ENCODE assay signal across 8 cellular contexts in genomic region chr18:80108739-80109675, GRCh38. TPM values are rescaled to one million over a fixed set of nuclear protein-coding genes. Genes with fewer than 3 reads are reported as not detected.
DNase-seq lines count a peak whose midpoint lies in the region; ATAC-seq and TF ChIP-seq lines count a peak whose summit lies in the region.

A gene with protein sequence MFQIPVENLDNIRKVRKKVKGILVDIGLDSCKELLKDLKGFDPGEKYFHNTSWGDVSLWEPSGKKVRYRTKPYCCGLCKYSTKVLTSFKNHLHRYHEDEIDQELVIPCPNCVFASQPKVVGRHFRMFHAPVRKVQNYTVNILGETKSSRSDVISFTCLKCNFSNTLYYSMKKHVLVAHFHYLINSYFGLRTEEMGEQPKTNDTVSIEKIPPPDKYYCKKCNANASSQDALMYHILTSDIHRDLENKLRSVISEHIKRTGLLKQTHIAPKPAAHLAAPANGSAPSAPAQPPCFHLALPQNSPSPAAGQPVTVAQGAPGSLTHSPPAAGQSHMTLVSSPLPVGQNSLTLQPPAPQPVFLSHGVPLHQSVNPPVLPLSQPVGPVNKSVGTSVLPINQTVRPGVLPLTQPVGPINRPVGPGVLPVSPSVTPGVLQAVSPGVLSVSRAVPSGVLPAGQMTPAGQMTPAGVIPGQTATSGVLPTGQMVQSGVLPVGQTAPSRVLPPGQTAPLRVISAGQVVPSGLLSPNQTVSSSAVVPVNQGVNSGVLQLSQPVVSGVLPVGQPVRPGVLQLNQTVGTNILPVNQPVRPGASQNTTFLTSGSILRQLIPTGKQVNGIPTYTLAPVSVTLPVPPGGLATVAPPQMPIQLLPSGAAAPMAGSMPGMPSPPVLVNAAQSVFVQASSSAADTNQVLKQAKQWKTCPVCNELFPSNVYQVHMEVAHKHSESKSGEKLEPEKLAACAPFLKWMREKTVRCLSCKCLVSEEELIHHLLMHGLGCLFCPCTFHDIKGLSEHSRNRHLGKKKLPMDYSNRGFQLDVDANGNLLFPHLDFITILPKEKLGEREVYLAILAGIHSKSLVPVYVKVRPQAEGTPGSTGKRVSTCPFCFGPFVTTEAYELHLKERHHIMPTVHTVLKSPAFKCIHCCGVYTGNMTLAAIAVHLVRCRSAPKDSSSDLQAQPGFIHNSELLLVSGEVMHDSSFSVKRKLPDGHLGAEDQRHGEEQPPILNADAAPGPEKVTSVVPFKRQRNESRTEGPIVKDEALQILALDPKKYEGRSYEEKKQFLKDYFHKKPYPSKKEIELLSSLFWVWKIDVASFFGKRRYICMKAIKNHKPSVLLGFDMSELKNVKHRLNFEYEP (plus strand): TSS chr18:80109262. CDS start chr18:80117543, 8,281 bp downstream.

- H3K27me3 Mint-ChIP-seq in activated B cell treated with CpG ODN at 0.5 μM for 24 hours, result no peaks in the 10 kb centered on the region

- CTCF ChIA-PET in AG04449 (lab: Yijun Ruan, JAX) (interaction anchor here (1.5 kb wide), 1 partner anchor 74 kb away, joined by 3 read pairs; no protein-coding TSS in a partner anchor), activated B cell treated with CpG ODN at 0.5 μM for 24 hours (lab: Charles Lee) (no interaction called here)

- peak; percentile 67 for ATAC-seq in GM18870 (IDR thresholded peaks at IDR 0.05; ENCODE audit: unreplicated experiment)
- ATAC-seq in HG03135 (IDR thresholded peaks at IDR 0.05; ENCODE audit: unreplicated experiment), result peak; percentile 67
- ATAC-seq in activated B cell treated with CpG ODN at 0.5 μM for 24 hours (ENCODE audit: low read depth), result peak; percentile 66

- no peak for TF ChIP-seq CTCF in AG04449 (IDR thresholded peaks at IDR 0.05; ENCODE audit: insufficient read depth, low read length, missing control alignments)
- no peak for TF ChIP-seq CTCF in activated B cell treated with CpG ODN at 0.5 μM for 24 hours (IDR thresholded peaks at IDR 0.05)

- peak within 1 kb of the TSS; percentile 84 for H3K4me3 Mint-ChIP-seq in activated B cell treated with CpG ODN at 0.5 μM for 24 hours

- H3K27ac Mint-ChIP-seq in activated B cell treated with CpG ODN at 0.5 μM for 24 hours, result peak within 1 kb of the TSS; percentile 80

- peak within 1 kb of the TSS; percentile 81 for H3K4me3 ChIP-seq in AG04449 (ENCODE audit: low read depth, low read length)

- no peaks in the 10 kb centered on the region for H3K36me3 Mint-ChIP-seq in activated B cell treated with CpG ODN at 0.5 μM for 24 hours (ENCODE audit: low read depth)

- H3K9me3 Mint-ChIP-seq in activated B cell treated with CpG ODN at 0.5 μM for 24 hours, result no peaks in the 10 kb centered on the region

- peak; percentile 67 for DNase-seq in AG04449 (ENCODE audit: low read depth, low spot score)
- DNase-seq in NCI-H2227 treated with DMSO at 0.1 percent for 48 hours (lab: John Stamatoyannopoulos, UW), result peak; percentile 90
- peak; percentile 63 for DNase-seq in activated B cell treated with CpG ODN at 0.5 μM for 24 hours
- DNase-seq in central memory CD4-positive, alpha-beta T cell, result peak; percentile 90
- DNase-seq in islet precursor cell, result peak; percentile 95
- peak; percentile 74 to 91 (median 89) for DNase-seq in stimulated activated CD4-positive, alpha-beta T cell treated with anti-CD3 and anti-CD28 coated beads, Interleukin-12 subunit alpha, Interleukin-12 subunit beta, amount 100 ng/mL, for 48 hours (ENCODE audit: low read depth in 2 of 3, low spot score in 1 of 3)

- POLR2A ChIA-PET in AG04449 (lab: Yijun Ruan, JAX) (interaction anchor here (1.1 kb wide), 1 partner anchor 75 kb away, joined by 3 read pairs; the partner anchor contains the start of gene RBFA), activated B cell treated with CpG ODN at 0.5 μM for 24 hours (lab: Charles Lee) (interaction anchor here (0.8 to 2.7 kb wide), 4 partner anchors 38 to 121 kb away, joined by 3 to 26 read pairs (median 4); partner anchors contain the start of genes RBFA and TXNL4A)

- intact Hi-C loops in activated B cell treated with CpG ODN at 0.5 μM for 24 hours (cut with micrococcal nuclease), result loop anchor here (1.0 to 5.0 kb wide), 6 partner anchors 38 to 1042 kb away; partner anchors contain the start of genes ATP9B, CTDP1, RBFA and SLC66A2

- peaks cover 45% of the 10 kb centered on the region for H3K4me1 Mint-ChIP-seq in activated B cell treated with CpG ODN at 0.5 μM for 24 hours

RNA-seq across cellular contexts. Expression of the gene that starts here (rescaled TPM):
- total RNA-seq in activated B cell treated with CpG ODN at 0.5 μM for 24 hours, result 19.2 and 19.7 TPM in 2 replicates

Comparison
In these comparisons a context has a peak if more than half of its experiments do, and no peak if none do; other contexts are left out.
1. Peak in every context shown above with its lines: DNase-seq, ATAC-seq and H3K4me3 ChIP-seq.